In the genomic region with DNA sequence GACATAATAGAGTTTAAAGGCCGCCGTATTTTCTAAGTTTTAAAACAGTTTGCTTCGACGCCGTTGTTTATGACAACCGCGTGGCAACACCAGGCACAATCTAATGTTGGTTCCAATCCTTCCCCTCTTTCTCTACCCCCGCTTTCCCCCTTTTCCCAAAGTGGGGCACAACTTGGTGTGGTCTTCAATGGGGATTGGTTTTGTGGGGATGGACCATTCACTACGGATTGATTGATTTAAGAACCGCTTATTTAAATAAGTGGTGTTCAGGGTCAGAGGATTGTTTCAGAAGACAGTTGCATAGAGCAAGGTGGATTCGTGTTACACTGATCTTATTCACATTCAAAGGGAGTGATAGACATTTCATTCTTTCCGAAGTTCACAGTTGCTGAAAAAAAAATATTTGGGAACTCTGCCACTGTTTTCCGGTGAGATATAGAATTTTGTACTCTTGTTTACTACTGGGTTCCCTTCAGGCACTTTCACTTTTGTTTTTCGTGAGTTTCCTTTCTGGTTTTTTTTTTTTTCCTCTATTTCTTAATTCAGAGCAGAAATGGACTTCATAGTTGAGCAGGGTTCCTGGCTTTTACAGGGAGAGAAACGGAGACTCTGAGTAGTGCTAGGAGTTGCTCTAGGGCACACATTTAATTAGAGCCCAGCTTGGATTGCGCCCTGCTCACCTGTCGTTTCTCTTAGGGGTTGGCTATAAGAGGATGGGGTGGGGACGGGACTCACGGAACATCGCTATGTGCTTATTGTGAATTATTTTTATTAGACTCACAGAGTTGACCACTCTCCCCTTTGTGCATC, we compare ENCODE assay signal across 8 cellular contexts.
DNase-seq lines count a peak whose midpoint lies in the region; ATAC-seq and TF ChIP-seq lines count a peak whose summit lies in the region.

No MANE protein-coding gene starts in this region.

- H3K9me3 Mint-ChIP-seq in activated CD8-positive, alpha-beta T cell treated with anti-CD3 and anti-CD28 coated beads, Interleukin-2, amount 10 ng/mL, durations not matched to agents 7 days and 5 days (ENCODE audit: insufficient read depth): no peaks in the 10 kb centered on the region

- peak overlapping the region; percentile 92 for H3K4me3 Mint-ChIP-seq in activated CD8-positive, alpha-beta T cell treated with anti-CD3 and anti-CD28 coated beads, Interleukin-2, amount 10 ng/mL, durations not matched to agents 7 days and 5 days

- no peaks in the 10 kb centered on the region for H3K36me3 Mint-ChIP-seq in activated CD8-positive, alpha-beta T cell treated with anti-CD3 and anti-CD28 coated beads, Interleukin-2, amount 10 ng/mL, durations not matched to agents 7 days and 5 days (ENCODE audit: low read depth)

- peak; percentile 7 for ATAC-seq in activated CD8-positive, alpha-beta T cell treated with anti-CD3 and anti-CD28 coated beads, Interleukin-2, amount 10 ng/mL, durations not matched to agents 7 days and 5 days
- no peak for ATAC-seq in HG03520 (IDR thresholded peaks at IDR 0.05; ENCODE audit: unreplicated experiment)
- no peak for ATAC-seq in HG02852 (IDR thresholded peaks at IDR 0.05; ENCODE audit: unreplicated experiment)

- H3K36me3 ChIP-seq in A673 (ENCODE audit: insufficient read depth, low read length, poor library complexity, severe bottlenecking) (no peaks in the 10 kb centered on the region), parathyroid adenoma (ENCODE audit: control insufficient read depth, insufficient read depth, low read length) (no peaks in the 10 kb centered on the region)

- no peaks in the 10 kb centered on the region for H3K9me3 ChIP-seq in A673 (ENCODE audit: low read depth, low read length, poor library complexity, severe bottlenecking)
- no peaks in the 10 kb centered on the region for H3K9me3 ChIP-seq in parathyroid adenoma (ENCODE audit: control insufficient read depth, low read length)

- H3K4me3 ChIP-seq in A673 (ENCODE audit: low read depth, low read length, poor library complexity, severe bottlenecking): peak overlapping the region; percentile 89
- H3K4me3 ChIP-seq in fibroblast of villous mesenchyme (ENCODE audit: low read depth, low read length): peak overlapping the region; percentile 76
- peak overlapping the region; percentile 56 for H3K4me3 ChIP-seq in parathyroid adenoma (ENCODE audit: low read depth, low read length)

- peaks cover 31% of the 10 kb centered on the region for H3K4me1 Mint-ChIP-seq in activated CD8-positive, alpha-beta T cell treated with anti-CD3 and anti-CD28 coated beads, Interleukin-2, amount 10 ng/mL, durations not matched to agents 7 days and 5 days (ENCODE audit: low read depth)

- no peak for TF ChIP-seq CTCF in A673 (conservative IDR thresholded peaks at IDR 0.05; ENCODE audit: low read depth, low read length)
- TF ChIP-seq CTCF in fibroblast of villous mesenchyme (IDR thresholded peaks at IDR 0.05; ENCODE audit: insufficient read depth, low read depth, low read length): no peak
- no peak for TF ChIP-seq CTCF in parathyroid adenoma (IDR thresholded peaks at IDR 0.05)

- no peaks in the 10 kb centered on the region for H3K79me2 ChIP-seq in parathyroid adenoma

- H3K27me3 ChIP-seq in A673 (replicated peaks; ENCODE audit: insufficient read depth, low read depth, low read length, poor library complexity) (no peaks in the 10 kb centered on the region), parathyroid adenoma (ENCODE audit: control insufficient read depth, insufficient read depth, low read length) (no peaks in the 10 kb centered on the region)

- H3K27me3 Mint-ChIP-seq in activated CD8-positive, alpha-beta T cell treated with anti-CD3 and anti-CD28 coated beads, Interleukin-2, amount 10 ng/mL, durations not matched to agents 7 days and 5 days (ENCODE audit: low read depth): no peaks in the 10 kb centered on the region

- DNase-seq in A673 (ENCODE audit: low spot score) (no peak), GF-D8 (lab: John Stamatoyannopoulos, UW) (peak; percentile 18), Kasumi-1 (lab: John Stamatoyannopoulos, UW) (peak; percentile 26 to 32), fibroblast of villous mesenchyme (ENCODE audit: low read depth) (peak; percentile 41)
- peak; percentile 43 for DNase-seq in activated CD8-positive, alpha-beta T cell treated with anti-CD3 and anti-CD28 coated beads, Interleukin-2, amount 10 ng/mL, durations not matched to agents 7 days and 5 days

- BruUV-seq in A673 (replicated peaks; lab: Mats Ljungman, UMichigan): TSS peak; percentile 92

- intact Hi-C loops in A673 (cut with micrococcal nuclease; ENCODE audit: unreplicated experiment): loop anchor here (5.0 to 10.0 kb wide), 2 partner anchors 381 to 804 kb away; no protein-coding TSS in a partner anchor

- peak overlapping the region; percentile 89 for H2AFZ ChIP-seq in parathyroid adenoma

- H3K4me1 ChIP-seq in A673 (ENCODE audit: insufficient read depth, low read length, poor library complexity, severe bottlenecking) (peaks cover 29% of the 10 kb centered on the region), parathyroid adenoma (peaks cover 6% of the 10 kb centered on the region)

- peak overlapping the region; percentile 88 for H3K27ac ChIP-seq in A673 (ENCODE audit: low read depth, low read length, poor library complexity, severe bottlenecking)
- peak overlapping the region; percentile 93 for H3K27ac ChIP-seq in parathyroid adenoma

- CTCF ChIA-PET in A673 (lab: Charles Lee): no interaction called here
- CTCF ChIA-PET in activated CD8-positive, alpha-beta T cell treated with anti-CD3 and anti-CD28 coated beads, Interleukin-2, amount 10 ng/mL, durations not matched to agents 7 days and 5 days (lab: Charles Lee): interaction anchor here (1.0 kb wide), 1 partner anchor 141 kb away, joined by 4 read pairs; no protein-coding TSS in a partner anchor

- POLR2A ChIA-PET in A673 (lab: Charles Lee; ENCODE audit: low non-redundant PET): interaction anchor here (0.5 to 0.7 kb wide), 2 partner anchors 165 to 351 kb away, joined by 5 to 6 read pairs; no protein-coding TSS in a partner anchor
- POLR2A ChIA-PET in activated CD8-positive, alpha-beta T cell treated with anti-CD3 and anti-CD28 coated beads, Interleukin-2, amount 10 ng/mL, durations not matched to agents 7 days and 5 days (lab: Charles Lee): interaction anchor here (0.6 to 1.3 kb wide), 2 partner anchors 103 to 1110 kb away, joined by 3 to 4 read pairs; no protein-coding TSS in a partner anchor

- H3K4me2 ChIP-seq in parathyroid adenoma (ENCODE audit: low read length): peak overlapping the region; percentile 61

- peak overlapping the region; percentile 76 for H3K9ac ChIP-seq in parathyroid adenoma

- peak overlapping the region; percentile 95 for H3K27ac Mint-ChIP-seq in activated CD8-positive, alpha-beta T cell treated with anti-CD3 and anti-CD28 coated beads, Interleukin-2, amount 10 ng/mL, durations not matched to agents 7 days and 5 days
